Comparison of ENCODE assay signal across 8 cellular contexts in genomic region chr1:217048104-217048707, GRCh38.
DNase-seq lines count a peak whose midpoint lies in the region; ATAC-seq and TF ChIP-seq lines count a peak whose summit lies in the region.

No MANE protein-coding gene starts in this region.

- H3K27ac ChIP-seq in uterus, result no peak overlapping the region

- H3K36me3 ChIP-seq in BE2C (no peaks in the 10 kb centered on the region), uterus (no peaks in the 10 kb centered on the region)

- ATAC-seq in GM18868 (IDR thresholded peaks at IDR 0.05; ENCODE audit: unreplicated experiment), result peak; percentile 88

- H3K9me3 ChIP-seq in BE2C (no peaks in the 10 kb centered on the region), uterus (no peaks in the 10 kb centered on the region)

- peak; percentile 61 for DNase-seq in BE2C
- peak; percentile 16 for DNase-seq in HK-2 (ENCODE audit: unreplicated experiment)
- peak; percentile 57 for DNase-seq in ecto neural progenitor cell (ENCODE audit: low spot score)
- DNase-seq in mucosa of gallbladder (ENCODE audit: low spot score), result no peak
- DNase-seq in NCI-H524 treated with DMSO at 0.1 percent for 48 hours (lab: John Stamatoyannopoulos, UW), result no peak
- no peak for DNase-seq in NCI-H446 treated with DMSO at 0.1 percent for 48 hours (lab: John Stamatoyannopoulos, UW)
- no peak for DNase-seq in uterus

- intact Hi-C loops in uterus (cut with DNase I; ENCODE audit: low total_unique reads), result no loop called here

- H3K27me3 ChIP-seq in BE2C (peaks cover 2% of the 10 kb centered on the region; the same call in 1 of the 2 replicates), uterus (no peaks in the 10 kb centered on the region)

- TF ChIP-seq POLR2A in uterus (IDR thresholded peaks at IDR 0.05), result no peak

- H3K4me3 ChIP-seq in BE2C (ENCODE audit: low read depth, low read length) (no peak overlapping the region), uterus (no peak overlapping the region)

- TF ChIP-seq CTCF in BE2C (IDR thresholded peaks at IDR 0.05; ENCODE audit: low read depth, low read length) (peak; percentile 68), uterus (IDR thresholded peaks at IDR 0.05) (no peak)

- no peaks in the 10 kb centered on the region for H3K4me1 ChIP-seq in BE2C
- no peaks in the 10 kb centered on the region for H3K4me1 ChIP-seq in uterus

Comparison
In these comparisons a context has a peak if more than half of its experiments do, and no peak if none do; other contexts are left out.
1. DNase-seq: peak in BE2C (single experiment), HK-2 (single experiment) and ecto neural progenitor cell (single experiment); none in mucosa of gallbladder (single experiment), NCI-H524 treated with DMSO at 0.1 percent for 48 hours (single experiment), NCI-H446 treated with DMSO at 0.1 percent for 48 hours (single experiment) and uterus (0 of 2).